Comparison of ENCODE assay signal across 8 cellular contexts in genomic region chr14:31622060-31622459, GRCh38.
"Had no signal": no experiment of that assay in that cellular context is flagged by ENCODE, and none has a peak within 500 bp of the region (broad histone marks: within the 10 kb centered on the region; RNA-seq: fewer than 3 reads in every experiment).

No MANE protein-coding gene starts in this region.

- ATAC-seq: GM12878 had no signal

- H3K4me3 ChIP-seq: GM12878 had no signal

- DNase-seq: GDM1, GF-D8 had no signal

- FAIRE-seq: G401.6, GM12878, GM12891, GM12892, GM18507, GM19239 had no signal
